Comparison of ENCODE assay signal across 26 cellular contexts in the genomic region with DNA sequence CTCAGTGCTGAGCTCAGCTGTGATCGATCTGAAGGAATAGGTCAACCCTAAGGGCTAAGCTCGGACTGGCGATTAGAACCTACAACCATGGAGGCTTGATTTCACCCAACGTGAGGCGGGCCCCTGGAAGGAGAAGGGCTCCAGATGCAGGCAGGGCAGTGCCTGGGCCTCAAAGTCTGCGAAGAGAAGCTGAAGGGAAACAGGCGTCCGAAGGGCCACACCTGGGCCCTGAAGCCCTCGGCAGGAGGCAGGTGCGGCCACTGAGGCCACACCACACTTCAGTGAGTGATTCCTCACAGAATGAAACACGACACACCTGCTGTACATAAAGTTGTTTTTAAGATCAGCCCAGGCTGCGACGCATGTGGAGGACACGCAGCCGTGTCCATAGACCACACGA.
"Had no signal": no experiment of that assay in that cellular context is flagged by ENCODE, and none has a peak within 500 bp of the region (broad histone marks: within the 10 kb centered on the region; RNA-seq: fewer than 3 reads in every experiment).

No MANE protein-coding gene starts in this region.

- H3K36me3 ChIP-seq: left lung, neural progenitor cell, ovary, right atrium auricular region, right lobe of liver, stomach, thyroid gland, transverse colon, upper lobe of left lung had no signal

- H3K9me3 ChIP-seq: left lung, ovary, right atrium auricular region, right lobe of liver, stomach, testis, thyroid gland, transverse colon, upper lobe of left lung had no signal

- H3K9me3 Mint-ChIP-seq: mesothelial cell of epicardium; natural killer cell; nephron progenitor cell; neural progenitor cell; stimulated activated naive B cell treated with anti-CD40 and anti-IgM and Interleukin-4, amounts not matched to agents 10 μg/mL and 1 μg/mL and 100 μg/mL, for 72 hours had no signal

- H3K27ac ChIP-seq: left lung, neural progenitor cell, ovary, right atrium auricular region, right lobe of liver, stomach, testis, thyroid gland, transverse colon, upper lobe of left lung had no signal

- H3K27ac Mint-ChIP-seq: mesothelial cell of epicardium; natural killer cell; nephron progenitor cell; neural progenitor cell; progenitor cell of endocrine pancreas; stimulated activated naive B cell treated with anti-CD40 and anti-IgM and Interleukin-4, amounts not matched to agents 10 μg/mL and 1 μg/mL and 100 μg/mL, for 72 hours had no signal

- H3K4me3 Mint-ChIP-seq: mesothelial cell of epicardium; natural killer cell; nephron progenitor cell; stimulated activated naive B cell treated with anti-CD40 and anti-IgM and Interleukin-4, amounts not matched to agents 10 μg/mL and 1 μg/mL and 100 μg/mL, for 72 hours had no signal

- ATAC-seq: left cardiac atrium; left lung; natural killer cell; right lobe of liver; stimulated activated naive B cell treated with anti-CD40 and anti-IgM and Interleukin-4, amounts not matched to agents 10 μg/mL and 1 μg/mL and 100 μg/mL, for 72 hours; stimulated activated naive CD8-positive, alpha-beta T cell treated with anti-CD3 and anti-CD28 coated beads, Interleukin-15, Interleukin-2, amounts not matched to agents 100 U/mL and 50 U/mL, for 24 hours had no signal

- H3K4me1 ChIP-seq: left lung, neural progenitor cell, right atrium auricular region, right lobe of liver, stomach, testis, thyroid gland, transverse colon, upper lobe of left lung had no signal

- H3K4me1 Mint-ChIP-seq: mesothelial cell of epicardium; naive B cell; natural killer cell; stimulated activated naive B cell treated with anti-CD40 and anti-IgM and Interleukin-4, amounts not matched to agents 10 μg/mL and 1 μg/mL and 100 μg/mL, for 72 hours had no signal

- H3K36me3 Mint-ChIP-seq: mesothelial cell of epicardium; naive B cell; natural killer cell; neural progenitor cell; stimulated activated naive B cell treated with anti-CD40 and anti-IgM and Interleukin-4, amounts not matched to agents 10 μg/mL and 1 μg/mL and 100 μg/mL, for 72 hours had no signal

- DNase-seq: kidney glomerular epithelial cell; left cardiac atrium; left lung; mesendoderm; naive B cell; natural killer cell; nephron progenitor cell; ovary; right lobe of liver; stimulated activated CD4-positive, alpha-beta T cell treated with anti-CD3 and anti-CD28 coated beads, Interleukin-12 subunit alpha, Interleukin-12 subunit beta, amount 100 ng/mL, for 4 hours; stimulated activated CD4-positive, alpha-beta T cell treated with anti-CD3 and anti-CD28 coated beads, Interleukin-15, amount 100 ng/mL, for 24 hours; stimulated activated CD4-positive, alpha-beta T cell treated with anti-CD3 and anti-CD28 coated beads, Interleukin-2, amount 100 ng/mL, for 24 hours; stimulated activated CD4-positive, alpha-beta T cell treated with anti-CD3 and anti-CD28 coated beads, Interleukin-4, amount 100 ng/mL, for 1 hour; stimulated activated naive B cell treated with anti-CD40 and anti-IgM and Interleukin-4, amounts not matched to agents 10 μg/mL and 1 μg/mL and 100 μg/mL, for 72 hours; stimulated activated naive CD8-positive, alpha-beta T cell treated with anti-CD3 and anti-CD28 coated beads, Interleukin-15, Interleukin-2, amounts not matched to agents 100 U/mL and 50 U/mL, for 24 hours; stomach; testis; thyroid gland; transverse colon had no signal

- H3K4me3 ChIP-seq: left lung, lung, neural progenitor cell, ovary, right atrium auricular region, right lobe of liver, smooth muscle cell, stomach, testis, thyroid gland, transverse colon, upper lobe of left lung had no signal

- H3K27me3 ChIP-seq: neural progenitor cell, ovary, right atrium auricular region, right lobe of liver, testis, thyroid gland, transverse colon, upper lobe of left lung had no signal
